In the genomic region with DNA sequence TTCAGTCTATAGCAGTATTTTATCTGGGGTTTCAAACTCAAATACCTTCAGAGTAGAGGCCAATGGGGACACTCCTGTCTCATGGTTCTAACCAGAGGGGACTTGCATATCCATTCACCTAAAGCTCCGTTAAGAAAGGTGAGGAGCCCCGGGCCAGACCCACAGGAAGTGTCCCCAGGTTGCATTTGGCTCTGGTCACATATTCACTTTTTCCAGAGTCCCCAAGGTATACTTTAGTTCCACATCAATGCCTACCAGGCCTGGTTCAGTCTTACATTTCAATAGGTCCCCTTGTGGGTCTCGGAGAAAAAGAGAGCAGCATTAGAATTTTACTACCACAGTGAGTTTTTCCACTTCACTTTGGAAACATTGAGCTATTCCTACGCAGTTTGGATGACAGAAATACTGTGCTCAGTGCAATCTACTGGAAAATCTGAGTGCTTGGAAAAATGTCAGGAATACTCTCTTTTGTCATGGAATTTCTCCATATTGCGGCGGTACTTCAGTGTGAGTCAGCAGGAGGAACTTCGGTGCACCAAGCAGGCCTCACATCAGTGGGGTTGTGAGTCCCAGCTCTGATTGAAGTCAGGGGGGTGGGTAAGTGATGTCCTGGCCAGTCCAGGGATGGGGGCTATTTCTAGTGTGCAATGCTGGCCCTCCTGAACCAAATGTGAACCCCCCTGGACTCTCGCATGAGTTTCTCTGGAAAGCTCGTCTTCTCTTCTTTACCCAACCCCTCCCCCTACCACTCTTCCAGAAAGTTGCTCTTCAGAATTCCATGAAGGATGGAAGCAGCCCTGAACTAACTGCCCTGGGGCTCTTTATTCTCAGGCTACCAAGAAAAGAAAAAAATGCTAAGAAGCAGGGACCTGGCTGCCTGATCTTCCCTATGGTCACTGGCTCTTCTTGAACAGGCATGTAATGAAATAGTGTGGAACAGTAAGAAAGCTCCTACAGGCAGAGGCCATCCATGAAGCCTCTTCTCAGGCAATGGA, we compare ENCODE assay signal across 10 cellular contexts.
A peak's percentile ranks its signal among the peaks of the same experiment; 100 is the strongest.
DNase-seq lines count a peak whose midpoint lies in the region; TF ChIP-seq lines count a peak whose summit lies in the region.
"Had no signal": no experiment of that assay in that cellular context is flagged by ENCODE, and none has a peak within 500 bp of the region (broad histone marks: within the 10 kb centered on the region; RNA-seq: fewer than 3 reads in every experiment).

No MANE protein-coding gene starts in this region.

- peaks cover 99% of the 10 kb centered on the region for H3K4me1 ChIP-seq in CD4-positive, alpha-beta memory T cell (ENCODE audit: insufficient read depth, low read length)
- H3K4me1 ChIP-seq in osteoblast (ENCODE audit: insufficient read depth, low read length) (peaks cover 16% of the 10 kb centered on the region), colonic mucosa (no peaks in the 10 kb centered on the region)

- POLR2A ChIA-PET in CD4-positive, alpha-beta memory T cell (lab: Charles Lee; ENCODE audit: partially characterized antibody): interaction anchor here (0.8 to 6.1 kb wide), 5 partner anchors 14 to 33 kb away, joined by 3 to 81 read pairs (median 4); no protein-coding TSS in a partner anchor

- H3K4me2 ChIP-seq in osteoblast (ENCODE audit: insufficient read depth, low read length): peak overlapping the region; percentile 14

- no peak overlapping the region for H3K4me3 ChIP-seq in CD4-positive, alpha-beta memory T cell (ENCODE audit: low read length in 2 of 2)
- no peak overlapping the region for H3K4me3 ChIP-seq in osteoblast (ENCODE audit: insufficient read depth, low read length)
- H3K4me3 ChIP-seq in colonic mucosa: no peak overlapping the region

- no peak for DNase-seq in CD4-positive, alpha-beta memory T cell
- DNase-seq in cerebellar cortex (ENCODE audit: low spot score) (peak; percentile 45), osteoblast (ENCODE audit: insufficient read length, low spot score, missing footprints) (no peak), NCI-H345 treated with DMSO at 0.1 percent for 48 hours (lab: John Stamatoyannopoulos, UW; ENCODE audit: unreplicated experiment) (no peak), colonic mucosa (no peak), DMS 273 treated with DMSO at 0.1 percent for 48 hours (lab: John Stamatoyannopoulos, UW) (no peak)
- no peak for DNase-seq in stimulated activated naive CD4-positive, alpha-beta T cell (lab: John Stamatoyannopoulos, UW)
- DNase-seq: foreskin fibroblast, left ventricle myocardium superior had no signal

- no peak overlapping the region for H2AFZ ChIP-seq in osteoblast (ENCODE audit: low read length)

- CTCF ChIA-PET in CD4-positive, alpha-beta memory T cell (lab: Charles Lee; ENCODE audit: partially characterized antibody): interaction anchor here (0.9 to 7.5 kb wide), 3 partner anchors 30 to 225 kb away, joined by 3 to 66 read pairs (median 3); no protein-coding TSS in a partner anchor

- H3K27ac Mint-ChIP-seq in CD4-positive, alpha-beta memory T cell: peak overlapping the region in 6 of 7 donors; percentile 67 to 91 (median 85)
- H3K27ac Mint-ChIP-seq in IgD-negative memory B cell: peak overlapping the region in 2 of 3 donors; percentile 31 to 88

- no peaks in the 10 kb centered on the region for H4K20me1 ChIP-seq in osteoblast (ENCODE audit: insufficient read depth, low read length)

- H3K27me3 Mint-ChIP-seq in CD4-positive, alpha-beta memory T cell: no peaks in the 10 kb centered on the region
- H3K27me3 Mint-ChIP-seq in IgD-negative memory B cell: peaks cover 1% of the 10 kb centered on the region

- peak overlapping the region; percentile 10 for H3K27ac ChIP-seq in CD4-positive, alpha-beta memory T cell (ENCODE audit: low read depth, low read length)
- H3K27ac ChIP-seq in osteoblast (ENCODE audit: low read depth, low read length) (peak overlapping the region; percentile 78), colonic mucosa (no peak overlapping the region)

- H3K9me3 ChIP-seq in CD4-positive, alpha-beta memory T cell (ENCODE audit: control insufficient read depth in 1 of 2, low read length in 2 of 2): no peaks in the 10 kb centered on the region
- H3K9me3 ChIP-seq in osteoblast (ENCODE audit: low read depth, low read length) (no peaks in the 10 kb centered on the region), colonic mucosa (no peaks in the 10 kb centered on the region)

- no peak overlapping the region for H3K9ac ChIP-seq in colonic mucosa (ENCODE audit: low read depth in 2 of 2, low read length in 2 of 2)

- intact Hi-C loops in CD4-positive, alpha-beta memory T cell (cut with micrococcal nuclease): no loop called here
- intact Hi-C loops in colonic mucosa (cut with DNase I): no loop called here

- peaks cover 33 to 62% of the 10 kb centered on the region in 2 donors for H3K36me3 Mint-ChIP-seq in CD4-positive, alpha-beta memory T cell
- H3K36me3 Mint-ChIP-seq in IgD-negative memory B cell: no peaks in the 10 kb centered on the region

- H3K9me3 Mint-ChIP-seq in CD4-positive, alpha-beta memory T cell: no peaks in the 10 kb centered on the region
- peaks cover 0 to 8% (median 0%) of the 10 kb centered on the region in 3 donors for H3K9me3 Mint-ChIP-seq in IgD-negative memory B cell

- H3K4me3 Mint-ChIP-seq in CD4-positive, alpha-beta memory T cell: peak overlapping the region in 7 of 8 donors; percentile 2 to 52 (median 44)
- peak overlapping the region in 2 of 4 donors; percentile 31 to 58 for H3K4me3 Mint-ChIP-seq in IgD-negative memory B cell

- H3K36me3 ChIP-seq in CD4-positive, alpha-beta memory T cell (ENCODE audit: insufficient read depth, low read length): peaks cover 27% of the 10 kb centered on the region
- no peaks in the 10 kb centered on the region for H3K36me3 ChIP-seq in osteoblast (ENCODE audit: insufficient read depth, low read length)
- no peaks in the 10 kb centered on the region for H3K36me3 ChIP-seq in colonic mucosa

- TF ChIP-seq CTCF in osteoblast (IDR thresholded peaks at IDR 0.05; ENCODE audit: extremely low read depth, low read depth, low read length) (no peak), colonic mucosa (IDR thresholded peaks at IDR 0.05) (no peak)

- H3K4me1 Mint-ChIP-seq in CD4-positive, alpha-beta memory T cell: peaks cover 75 to 100% (median 89%) of the 10 kb centered on the region in 4 donors
- peaks cover 47 to 66% (median 55%) of the 10 kb centered on the region in 3 donors for H3K4me1 Mint-ChIP-seq in IgD-negative memory B cell

- H3K79me2 ChIP-seq in osteoblast (ENCODE audit: insufficient read depth, low read length): no peaks in the 10 kb centered on the region

- no peaks in the 10 kb centered on the region for H3K27me3 ChIP-seq in CD4-positive, alpha-beta memory T cell (ENCODE audit: insufficient read depth, low read length)
- H3K27me3 ChIP-seq in osteoblast (ENCODE audit: insufficient read depth, low read length): no peaks in the 10 kb centered on the region
- no peaks in the 10 kb centered on the region for H3K27me3 ChIP-seq in colonic mucosa
